In genomic region chr3:23751485-23751811, GRCh38 we compare ENCODE assay signal across 2 cellular contexts.
A peak's percentile ranks its signal among the peaks of the same experiment; 100 is the strongest.
TF ChIP-seq lines count a peak whose summit lies in the region.

No MANE protein-coding gene starts in this region.

TF ChIP-seq in HEK293, 187 proteins besides CTCF, POLR2A, EP300 and RAD21 (continues in another document):
- TF ChIP-seq, protein P1, sequence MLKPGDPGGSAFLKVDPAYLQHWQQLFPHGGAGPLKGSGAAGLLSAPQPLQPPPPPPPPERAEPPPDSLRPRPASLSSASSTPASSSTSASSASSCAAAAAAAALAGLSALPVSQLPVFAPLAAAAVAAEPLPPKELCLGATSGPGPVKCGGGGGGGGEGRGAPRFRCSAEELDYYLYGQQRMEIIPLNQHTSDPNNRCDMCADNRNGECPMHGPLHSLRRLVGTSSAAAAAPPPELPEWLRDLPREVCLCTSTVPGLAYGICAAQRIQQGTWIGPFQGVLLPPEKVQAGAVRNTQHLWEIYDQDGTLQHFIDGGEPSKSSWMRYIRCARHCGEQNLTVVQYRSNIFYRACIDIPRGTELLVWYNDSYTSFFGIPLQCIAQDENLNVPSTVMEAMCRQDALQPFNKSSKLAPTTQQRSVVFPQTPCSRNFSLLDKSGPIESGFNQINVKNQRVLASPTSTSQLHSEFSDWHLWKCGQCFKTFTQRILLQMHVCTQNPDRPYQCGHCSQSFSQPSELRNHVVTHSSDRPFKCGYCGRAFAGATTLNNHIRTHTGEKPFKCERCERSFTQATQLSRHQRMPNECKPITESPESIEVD (tag by site-specific recombination; IDR thresholded peaks at IDR 0.05) = no peak
- TF ChIP-seq SCRT2 (tag by site-specific recombination; IDR thresholded peaks at IDR 0.05) = no peak
- 0 out of 2 replicates have a peak, but pooled peaks have one; percentile 3 for TF ChIP-seq SP7 (tag by site-specific recombination; IDR thresholded peaks at IDR 0.05)
- TF ChIP-seq, protein P2, sequence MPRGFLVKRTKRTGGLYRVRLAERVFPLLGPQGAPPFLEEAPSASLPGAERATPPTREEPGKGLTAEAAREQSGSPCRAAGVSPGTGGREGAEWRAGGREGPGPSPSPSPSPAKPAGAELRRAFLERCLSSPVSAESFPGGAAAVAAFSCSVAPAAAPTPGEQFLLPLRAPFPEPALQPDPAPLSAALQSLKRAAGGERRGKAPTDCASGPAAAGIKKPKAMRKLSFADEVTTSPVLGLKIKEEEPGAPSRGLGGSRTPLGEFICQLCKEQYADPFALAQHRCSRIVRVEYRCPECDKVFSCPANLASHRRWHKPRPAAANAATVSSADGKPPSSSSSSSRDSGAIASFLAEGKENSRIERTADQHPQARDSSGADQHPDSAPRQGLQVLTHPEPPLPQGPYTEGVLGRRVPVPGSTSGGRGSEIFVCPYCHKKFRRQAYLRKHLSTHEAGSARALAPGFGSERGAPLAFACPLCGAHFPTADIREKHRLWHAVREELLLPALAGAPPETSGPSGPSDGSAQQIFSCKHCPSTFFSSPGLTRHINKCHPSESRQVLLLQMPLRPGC (tag by site-specific recombination; IDR thresholded peaks at IDR 0.05) = no peak
- 0 out of 2 replicates have a peak, but pooled peaks have one; percentile 11 for TF ChIP-seq GLIS1 (tag by site-specific recombination; IDR thresholded peaks at IDR 0.05)
- no peak for TF ChIP-seq ZNF394 (tag by site-specific recombination; IDR thresholded peaks at IDR 0.05; ENCODE audit: borderline replicate concordance)
- TF ChIP-seq ZNF621 (tag by site-specific recombination; IDR thresholded peaks at IDR 0.05) = no peak
- no peak for TF ChIP-seq PRDM2 (tag by site-specific recombination; IDR thresholded peaks at IDR 0.05; ENCODE audit: borderline replicate concordance)
- TF ChIP-seq PRDM1 (tag by site-specific recombination; IDR thresholded peaks at IDR 0.05) = peak; percentile 46; the same call in 1 of the 2 replicates
- TF ChIP-seq, protein P3, sequence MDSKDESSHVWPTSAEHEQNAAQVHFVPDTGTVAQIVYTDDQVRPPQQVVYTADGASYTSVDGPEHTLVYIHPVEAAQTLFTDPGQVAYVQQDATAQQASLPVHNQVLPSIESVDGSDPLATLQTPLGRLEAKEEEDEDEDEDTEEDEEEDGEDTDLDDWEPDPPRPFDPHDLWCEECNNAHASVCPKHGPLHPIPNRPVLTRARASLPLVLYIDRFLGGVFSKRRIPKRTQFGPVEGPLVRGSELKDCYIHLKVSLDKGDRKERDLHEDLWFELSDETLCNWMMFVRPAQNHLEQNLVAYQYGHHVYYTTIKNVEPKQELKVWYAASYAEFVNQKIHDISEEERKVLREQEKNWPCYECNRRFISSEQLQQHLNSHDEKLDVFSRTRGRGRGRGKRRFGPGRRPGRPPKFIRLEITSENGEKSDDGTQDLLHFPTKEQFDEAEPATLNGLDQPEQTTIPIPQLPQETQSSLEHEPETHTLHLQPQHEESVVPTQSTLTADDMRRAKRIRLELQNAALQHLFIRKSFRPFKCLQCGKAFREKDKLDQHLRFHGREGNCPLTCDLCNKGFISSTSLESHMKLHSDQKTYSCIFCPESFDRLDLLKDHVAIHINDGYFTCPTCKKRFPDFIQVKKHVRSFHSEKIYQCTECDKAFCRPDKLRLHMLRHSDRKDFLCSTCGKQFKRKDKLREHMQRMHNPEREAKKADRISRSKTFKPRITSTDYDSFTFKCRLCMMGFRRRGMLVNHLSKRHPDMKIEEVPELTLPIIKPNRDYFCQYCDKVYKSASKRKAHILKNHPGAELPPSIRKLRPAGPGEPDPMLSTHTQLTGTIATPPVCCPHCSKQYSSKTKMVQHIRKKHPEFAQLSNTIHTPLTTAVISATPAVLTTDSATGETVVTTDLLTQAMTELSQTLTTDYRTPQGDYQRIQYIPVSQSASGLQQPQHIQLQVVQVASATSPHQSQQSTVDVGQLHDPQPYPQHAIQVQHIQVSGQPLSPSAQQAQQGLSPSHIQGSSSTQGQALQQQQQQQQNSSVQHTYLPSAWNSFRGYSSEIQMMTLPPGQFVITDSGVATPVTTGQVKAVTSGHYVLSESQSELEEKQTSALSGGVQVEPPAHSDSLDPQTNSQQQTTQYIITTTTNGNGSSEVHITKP (tag by site-specific recombination; IDR thresholded peaks at IDR 0.05) = 0 out of 2 replicates have a peak, but pooled peaks have one; percentile 18
- TF ChIP-seq ZNF302 (tag by site-specific recombination; IDR thresholded peaks at IDR 0.05; ENCODE audit: low read depth) = no peak

TF ChIP-seq in HepG2, 621 proteins besides CTCF, POLR2A, EP300 and RAD21:
- no peak for TF ChIP-seq ZNF724P (CRISPR knock-in tag; IDR thresholded peaks at IDR 0.05; ENCODE audit: borderline replicate concordance)
- no peak for TF ChIP-seq ZNF614 (CRISPR knock-in tag; IDR thresholded peaks at IDR 0.05; ENCODE audit: borderline replicate concordance)
- no peak for TF ChIP-seq ZNF281 (CRISPR knock-in tag; IDR thresholded peaks at IDR 0.05; ENCODE audit: borderline replicate concordance)
- no peak for TF ChIP-seq ZFX (CRISPR knock-in tag; IDR thresholded peaks at IDR 0.05; ENCODE audit: low read depth)
- no peak for TF ChIP-seq ZNF451 (CRISPR knock-in tag; IDR thresholded peaks at IDR 0.05)
- TF ChIP-seq ZNF777 (CRISPR knock-in tag; IDR thresholded peaks at IDR 0.05) = no peak
- TF ChIP-seq ZNF446 (CRISPR knock-in tag; IDR thresholded peaks at IDR 0.05) = no peak
- TF ChIP-seq NFE2L1 (CRISPR knock-in tag; IDR thresholded peaks at IDR 0.05; ENCODE audit: borderline replicate concordance) = no peak
- no peak for TF ChIP-seq PCBP1 (IDR thresholded peaks at IDR 0.05; ENCODE audit: borderline replicate concordance, low read depth, low read length)
- TF ChIP-seq BCL3 (CRISPR knock-in tag; IDR thresholded peaks at IDR 0.05) = no peak
- TF ChIP-seq, protein P4, sequence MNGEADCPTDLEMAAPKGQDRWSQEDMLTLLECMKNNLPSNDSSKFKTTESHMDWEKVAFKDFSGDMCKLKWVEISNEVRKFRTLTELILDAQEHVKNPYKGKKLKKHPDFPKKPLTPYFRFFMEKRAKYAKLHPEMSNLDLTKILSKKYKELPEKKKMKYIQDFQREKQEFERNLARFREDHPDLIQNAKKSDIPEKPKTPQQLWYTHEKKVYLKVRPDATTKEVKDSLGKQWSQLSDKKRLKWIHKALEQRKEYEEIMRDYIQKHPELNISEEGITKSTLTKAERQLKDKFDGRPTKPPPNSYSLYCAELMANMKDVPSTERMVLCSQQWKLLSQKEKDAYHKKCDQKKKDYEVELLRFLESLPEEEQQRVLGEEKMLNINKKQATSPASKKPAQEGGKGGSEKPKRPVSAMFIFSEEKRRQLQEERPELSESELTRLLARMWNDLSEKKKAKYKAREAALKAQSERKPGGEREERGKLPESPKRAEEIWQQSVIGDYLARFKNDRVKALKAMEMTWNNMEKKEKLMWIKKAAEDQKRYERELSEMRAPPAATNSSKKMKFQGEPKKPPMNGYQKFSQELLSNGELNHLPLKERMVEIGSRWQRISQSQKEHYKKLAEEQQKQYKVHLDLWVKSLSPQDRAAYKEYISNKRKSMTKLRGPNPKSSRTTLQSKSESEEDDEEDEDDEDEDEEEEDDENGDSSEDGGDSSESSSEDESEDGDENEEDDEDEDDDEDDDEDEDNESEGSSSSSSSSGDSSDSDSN (CRISPR knock-in tag; IDR thresholded peaks at IDR 0.05) = no peak
- TF ChIP-seq ZBTB7A (CRISPR knock-in tag; IDR thresholded peaks at IDR 0.05) = no peak
- no peak for TF ChIP-seq ZNF253 (CRISPR knock-in tag; IDR thresholded peaks at IDR 0.05; ENCODE audit: borderline replicate concordance)
